Comparison of ENCODE assay signal across 9 cellular contexts in the genomic region with DNA sequence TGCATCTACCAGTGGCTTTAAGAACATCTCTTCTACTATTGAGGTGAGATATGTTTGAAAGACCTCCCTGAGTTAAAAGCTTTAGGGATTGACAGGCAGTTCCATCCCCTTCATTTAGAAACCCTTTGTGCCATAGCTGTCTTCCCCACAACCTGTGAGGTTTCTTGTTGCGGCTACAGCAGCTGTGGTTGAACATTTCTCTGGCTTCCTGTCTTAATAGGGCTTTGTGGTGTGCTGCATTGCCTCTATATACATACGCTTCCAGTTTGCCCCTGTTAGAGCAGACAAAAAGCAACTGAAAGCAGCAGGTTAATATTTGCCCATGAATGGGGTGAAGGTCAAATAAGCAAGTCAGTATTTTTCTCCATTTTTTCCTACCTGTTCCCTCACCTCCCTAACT.
DNase-seq lines count a peak whose midpoint lies in the region; ATAC-seq and TF ChIP-seq lines count a peak whose summit lies in the region.
"Had no signal": no experiment of that assay in that cellular context is flagged by ENCODE, and none has a peak within 500 bp of the region (broad histone marks: within the 10 kb centered on the region; RNA-seq: fewer than 3 reads in every experiment).

No MANE protein-coding gene starts in this region.

- no peaks in the 10 kb centered on the region for H3K36me3 ChIP-seq in neural progenitor cell
- H3K36me3 ChIP-seq: heart right ventricle had no signal

- H3K4me1 ChIP-seq in H9 (ENCODE audit: insufficient read depth, low read length) (no peaks in the 10 kb centered on the region), neural progenitor cell (no peaks in the 10 kb centered on the region)
- H3K4me1 ChIP-seq: heart right ventricle had no signal

- H3K4me2 ChIP-seq in H9 (ENCODE audit: insufficient read depth, insufficient read length, low read length) (no peak overlapping the region), neural progenitor cell (no peak overlapping the region)

- no peak overlapping the region for H3T11ph ChIP-seq in H9 (ENCODE audit: low read length)

- H3K4me3 Mint-ChIP-seq in H9 (no peak overlapping the region), neural progenitor cell (no peak overlapping the region)

- H3K9ac ChIP-seq in H9 (ENCODE audit: extremely low read depth, insufficient read length, low read length): no peak overlapping the region
- no peak overlapping the region for H3K9ac ChIP-seq in neural progenitor cell

- H4K20me1 ChIP-seq in H9 (ENCODE audit: control insufficient read depth, insufficient read depth, insufficient read length): no peaks in the 10 kb centered on the region
- no peaks in the 10 kb centered on the region for H4K20me1 ChIP-seq in neural progenitor cell (ENCODE audit: low read depth)

- no peak overlapping the region for H2BK5ac ChIP-seq in H9 (ENCODE audit: insufficient read length, low read length)

- H3K27me3 ChIP-seq in H9 (ENCODE audit: insufficient read depth, low read length) (no peaks in the 10 kb centered on the region), neural progenitor cell (no peaks in the 10 kb centered on the region)
- H3K27me3 ChIP-seq: heart right ventricle had no signal

- no peak overlapping the region for H3K27ac Mint-ChIP-seq in H9
- H3K27ac Mint-ChIP-seq in neural progenitor cell: no peak overlapping the region

- no peak overlapping the region for H4K8ac ChIP-seq in H9 (replicated peaks; ENCODE audit: insufficient read length, low read depth, low read length)

- no peak overlapping the region for H3K4ac ChIP-seq in H9 (ENCODE audit: low read depth, low read length)

- ATAC-seq in GM19395 (IDR thresholded peaks at IDR 0.05; ENCODE audit: unreplicated experiment) (peak; percentile 100), HG03280 (IDR thresholded peaks at IDR 0.05; ENCODE audit: unreplicated experiment) (peak; percentile 80)

- H2BK120ac ChIP-seq in H9 (ENCODE audit: low read depth, low read length, poor library complexity, severe bottlenecking): no peak overlapping the region

- no peak overlapping the region for H4K91ac ChIP-seq in H9 (ENCODE audit: insufficient read length, low read depth, low read length)

- H3K9me3 ChIP-seq in H9 (ENCODE audit: control insufficient read depth, low read depth, low read length) (no peaks in the 10 kb centered on the region), neural progenitor cell (ENCODE audit: low read depth) (no peaks in the 10 kb centered on the region)

- WGBS in H9 (ENCODE audit: extremely low coverage, insufficient read length, low lambda C conversion rate): no CpG with 5 or more reads among the region's 2 CpGs

- no peak overlapping the region for H2BK15ac ChIP-seq in H9 (ENCODE audit: low read depth, low read length)

- no peak overlapping the region for H4K5ac ChIP-seq in H9 (ENCODE audit: insufficient read length, low read depth, low read length)

- H3K79me1 ChIP-seq in H9 (ENCODE audit: insufficient read depth, low read depth, low read length, poor library complexity, severe bottlenecking): no peaks in the 10 kb centered on the region

- H3K9me3 Mint-ChIP-seq in H9 (peaks cover 0 to 2% of the 10 kb centered on the region in 2 experiments; a peak in 1 of 5 replicates), neural progenitor cell (peaks cover 4% of the 10 kb centered on the region)

- no peak overlapping the region for H2BK12ac ChIP-seq in H9 (ENCODE audit: insufficient read length, low read depth, low read length)

- H3K36me3 Mint-ChIP-seq in H9 (ENCODE audit: insufficient read depth in 1 of 3, low read depth in 3 of 3) (no peaks in the 10 kb centered on the region), neural progenitor cell (no peaks in the 10 kb centered on the region)

- H3K4me3 ChIP-seq in neural progenitor cell: no peak overlapping the region
- H3K4me3 ChIP-seq: heart right ventricle had no signal

- DNase-seq in activated CD8-positive, alpha-beta memory T cell treated with anti-CD3 and anti-CD28 coated beads, Interleukin-2, amount 50 U/mL, for 4 hours: peak; percentile 28
- DNase-seq in stimulated activated CD4-positive, alpha-beta T cell treated with anti-CD3 and anti-CD28 coated beads, TNF-alpha, amount 100 ng/mL, for 48 hours (ENCODE audit: low read depth in 3 of 3): peak; percentile 17 to 41 (median 21)
- no peak for DNase-seq in H9
- no peak for DNase-seq in AG08396 (ENCODE audit: low spot score)
- no peak for DNase-seq in neural progenitor cell (ENCODE audit: low spot score)
- DNase-seq in OCI-M2 (lab: John Stamatoyannopoulos, UW; ENCODE audit: unreplicated experiment): no peak
- DNase-seq: heart right ventricle had no signal

- H2AFZ ChIP-seq in H9 (ENCODE audit: low read length) (no peak overlapping the region), neural progenitor cell (replicated peaks) (no peak overlapping the region)

- H3K23ac ChIP-seq in H9 (ENCODE audit: insufficient read length, low read depth, low read length): no peak overlapping the region

- H2AK5ac ChIP-seq in H9 (ENCODE audit: insufficient read length, low read length): no peak overlapping the region

- no peaks in the 10 kb centered on the region for H3K23me2 ChIP-seq in H9 (ENCODE audit: insufficient read length, low read depth, low read length, poor library complexity, severe bottlenecking)

- no peak overlapping the region for H3K27ac ChIP-seq in H9 (ENCODE audit: insufficient read length, low read depth, low read length)
- H3K27ac ChIP-seq in neural progenitor cell: no peak overlapping the region

- TF ChIP-seq CTCF in H9 (conservative IDR thresholded peaks at IDR 0.05) (no peak), neural progenitor cell (IDR thresholded peaks at IDR 0.05) (no peak)

- H3F3A ChIP-seq in neural progenitor cell (ENCODE audit: low read depth): no peaks in the 10 kb centered on the region

- H3K14ac ChIP-seq in H9 (ENCODE audit: insufficient read depth, low read length): no peak overlapping the region

- H3K4me1 Mint-ChIP-seq in H9 (no peaks in the 10 kb centered on the region), neural progenitor cell (no peaks in the 10 kb centered on the region)

- H3K18ac ChIP-seq in H9 (ENCODE audit: insufficient read length, low read depth, low read length): no peak overlapping the region

- H3K56ac ChIP-seq in H9 (ENCODE audit: insufficient read length, low read depth, low read length): no peak overlapping the region

- H3K27me3 Mint-ChIP-seq in H9 (ENCODE audit: low read depth) (no peaks in the 10 kb centered on the region), neural progenitor cell (ENCODE audit: insufficient read depth, low read depth) (no peaks in the 10 kb centered on the region)

- H2BK20ac ChIP-seq in H9 (ENCODE audit: low read depth, low read length, poor library complexity, severe bottlenecking): no peak overlapping the region

- H3K79me2 ChIP-seq in H9 (ENCODE audit: insufficient read depth, low read length) (no peaks in the 10 kb centered on the region), neural progenitor cell (ENCODE audit: low read depth) (no peaks in the 10 kb centered on the region)

Comparison
In these comparisons a context has a peak if more than half of its experiments do, and no peak if none do; other contexts are left out.
1. DNase-seq: peak in activated CD8-positive, alpha-beta memory T cell treated with anti-CD3 and anti-CD28 coated beads, Interleukin-2, amount 50 U/mL, for 4 hours (single experiment) and stimulated activated CD4-positive, alpha-beta T cell treated with anti-CD3 and anti-CD28 coated beads, TNF-alpha, amount 100 ng/mL, for 48 hours (3 of 3); none in H9 (single experiment), AG08396 (single experiment), neural progenitor cell (single experiment) and OCI-M2 (single experiment).